9 cellular contexts compared by ENCODE assay signal in genomic region chr10:114507449-114507848, GRCh38.
DNase-seq lines count a peak whose midpoint lies in the region; ATAC-seq, FAIRE-seq and TF ChIP-seq lines count a peak whose summit lies in the region.
"Had no signal": no experiment of that assay in that cellular context is flagged by ENCODE, and none has a peak within 500 bp of the region (broad histone marks: within the 10 kb centered on the region; RNA-seq: fewer than 3 reads in every experiment).

No MANE protein-coding gene starts in this region.

- H3K4me1 ChIP-seq in smooth muscle cell (ENCODE audit: low read depth): no peaks in the 10 kb centered on the region

- TF ChIP-seq CTCF in chondrocyte (IDR thresholded peaks at IDR 0.05) (no peak), smooth muscle cell (IDR thresholded peaks at IDR 0.05; ENCODE audit: borderline replicate concordance, insufficient read depth, poor library complexity, severe bottlenecking) (no peak)

- no peaks in the 10 kb centered on the region for H3K9me3 ChIP-seq in smooth muscle cell (replicated peaks; ENCODE audit: low read depth)

- no peak overlapping the region for H2AFZ ChIP-seq in smooth muscle cell (ENCODE audit: low read depth)

- no peak for FAIRE-seq in urothelium cell line (lab: Jason Lieb, UNC)

- no peak overlapping the region for H3K4me3 Mint-ChIP-seq in activated T-cell treated with anti-CD3 and anti-CD28 coated beads, Interleukin-2, amount 50 U/mL, for 4 hours
- no peak overlapping the region for H3K4me3 Mint-ChIP-seq in chondrocyte (ENCODE audit: unreplicated experiment)

- no peak overlapping the region for H3K9ac ChIP-seq in smooth muscle cell (ENCODE audit: low read depth)

- H3K9me3 Mint-ChIP-seq in activated T-cell treated with anti-CD3 and anti-CD28 coated beads, Interleukin-2, amount 50 U/mL, for 4 hours: no peaks in the 10 kb centered on the region
- H3K9me3 Mint-ChIP-seq in chondrocyte (ENCODE audit: low read depth): no peaks in the 10 kb centered on the region

- no peaks in the 10 kb centered on the region for H4K20me1 ChIP-seq in smooth muscle cell (ENCODE audit: low read depth)

- no peaks in the 10 kb centered on the region for H3F3A ChIP-seq in smooth muscle cell (ENCODE audit: low read depth)

- peak overlapping the region; percentile 85 for H3K27ac Mint-ChIP-seq in chondrocyte (ENCODE audit: unreplicated experiment)

- ATAC-seq in activated T-cell treated with anti-CD3 and anti-CD28 coated beads, Interleukin-2, amount 50 U/mL, for 4 hours: peak; percentile 23

- H3K79me2 ChIP-seq in smooth muscle cell (ENCODE audit: low read depth): no peaks in the 10 kb centered on the region

- H3K4me1 Mint-ChIP-seq in activated T-cell treated with anti-CD3 and anti-CD28 coated beads, Interleukin-2, amount 50 U/mL, for 4 hours (ENCODE audit: low read depth): peaks cover 81% of the 10 kb centered on the region
- peaks cover 55% of the 10 kb centered on the region for H3K4me1 Mint-ChIP-seq in chondrocyte (ENCODE audit: low read depth)

- no peak for DNase-seq in activated T-cell treated with anti-CD3 and anti-CD28 coated beads, Interleukin-2, amount 50 U/mL, for 4 hours
- DNase-seq in activated T-cell treated with anti-CD3 and anti-CD28 coated beads for 4 hours (no peak), chondrocyte (ENCODE audit: low spot score) (no peak), mucosa of gallbladder (ENCODE audit: low spot score) (peak; percentile 93), urothelium cell line (ENCODE audit: low spot score) (peak; percentile 64), posterior vena cava (ENCODE audit: low spot score) (no peak), smooth muscle cell (lab: John Stamatoyannopoulos, UW; ENCODE audit: unreplicated experiment) (no peak), hypothalamus (lab: John Stamatoyannopoulos, UW) (no peak)
- DNase-seq: activated naive CD4-positive, alpha-beta T cell treated with Interleukin-2 at 50 U/mL for 16 hours had no signal

- H3K4me2 ChIP-seq in smooth muscle cell: no peak overlapping the region

- no peak overlapping the region for H3K4me3 ChIP-seq in smooth muscle cell

- intact Hi-C loops in posterior vena cava (cut with DNase I): no loop called here

- H3K36me3 Mint-ChIP-seq in activated T-cell treated with anti-CD3 and anti-CD28 coated beads, Interleukin-2, amount 50 U/mL, for 4 hours (ENCODE audit: insufficient read depth): peaks cover 36% of the 10 kb centered on the region
- H3K36me3 Mint-ChIP-seq in chondrocyte (ENCODE audit: low read depth): no peaks in the 10 kb centered on the region

- H3K27me3 Mint-ChIP-seq in activated T-cell treated with anti-CD3 and anti-CD28 coated beads, Interleukin-2, amount 50 U/mL, for 4 hours (ENCODE audit: low read depth): no peaks in the 10 kb centered on the region
- H3K27me3 Mint-ChIP-seq in chondrocyte (ENCODE audit: low read depth): no peaks in the 10 kb centered on the region

- no peak overlapping the region for H3K27ac ChIP-seq in smooth muscle cell (ENCODE audit: low read depth)

- no peaks in the 10 kb centered on the region for H3K36me3 ChIP-seq in smooth muscle cell (ENCODE audit: low read depth)

- WGBS in smooth muscle cell (ENCODE audit: low lambda C conversion rate): 80% methylated on average over 4 of the region's 4 CpGs

- no peaks in the 10 kb centered on the region for H3K27me3 ChIP-seq in smooth muscle cell (ENCODE audit: low read depth)

Comparison
In these comparisons a context has a peak if more than half of its experiments do, and no peak if none do; other contexts are left out.
1. DNase-seq: peak in mucosa of gallbladder (single experiment) and urothelium cell line (single experiment); none in activated T-cell treated with anti-CD3 and anti-CD28 coated beads, Interleukin-2, amount 50 U/mL, for 4 hours (single experiment), activated T-cell treated with anti-CD3 and anti-CD28 coated beads for 4 hours (single experiment), chondrocyte (single experiment), posterior vena cava (single experiment), smooth muscle cell (single experiment) and hypothalamus (0 of 51).